Comparison of ENCODE assay signal across 19 cellular contexts in genomic region chr1:54811739-54812655, GRCh38. TPM values are rescaled to one million over a fixed set of nuclear protein-coding genes. Genes with fewer than 3 reads are reported as not detected.
DNase-seq lines count a peak whose midpoint lies in the region; ATAC-seq and TF ChIP-seq lines count a peak whose summit lies in the region.
"Had no signal": no experiment of that assay in that cellular context is flagged by ENCODE, and none has a peak within 500 bp of the region (broad histone marks: within the 10 kb centered on the region; RNA-seq: fewer than 3 reads in every experiment).

No MANE protein-coding gene starts in this region.

- no peak overlapping the region for H3K27ac ChIP-seq in lower lobe of right lung
- H3K27ac ChIP-seq in CD4-positive, alpha-beta memory T cell (ENCODE audit: low read depth, low read length), result no peak overlapping the region
- H3K27ac ChIP-seq: A549, HL-60 had no signal

- DNase-seq in activated effector memory CD4-positive, alpha-beta T cell treated with anti-CD3 and anti-CD28 coated beads, Interleukin-2, amount 50 U/mL, for 16 hours, result peak; percentile 57
- no peak for DNase-seq in activated effector memory CD4-positive, alpha-beta T cell treated with Interleukin-2 at 50 U/mL for 16 hours
- peak; percentile 3 for DNase-seq in activated T-helper 2 cell treated with anti-CD3 and anti-CD28 coated beads, Interferon-gamma antibody, Interleukin-2, Interleukin-4, amounts not matched to agents 10 μg/mL and 5 μg/mL and 100 μg/mL, durations not matched to agents 14 hours and 24 hours and 36 hours (ENCODE audit: low spot score)
- peak; percentile 21 for DNase-seq in lower lobe of right lung
- DNase-seq in type B pancreatic cell (ENCODE audit: extremely low spot score, unreplicated experiment), result peak; percentile 64
- DNase-seq in CD4-positive, alpha-beta memory T cell, result no peak
- DNase-seq: Caco-2, DMS79, NCI-H1436 treated with DMSO at 0.1 percent for 48 hours, NCI-H2081, NCI-H526 treated with DMSO at 0.1 percent for 48 hours had no signal

- no peak overlapping the region for H3K27ac Mint-ChIP-seq in activated T-helper 2 cell treated with anti-CD3 and anti-CD28 coated beads, Interferon-gamma antibody, Interleukin-2, Interleukin-4, amounts not matched to agents 10 μg/mL and 5 μg/mL and 100 μg/mL, durations not matched to agents 14 hours and 24 hours and 36 hours
- no peak overlapping the region for H3K27ac Mint-ChIP-seq in type B pancreatic cell
- H3K27ac Mint-ChIP-seq in CD4-positive, alpha-beta memory T cell, result peak overlapping the region in 2 of 7 donors; percentile 57 to 63
- H3K27ac Mint-ChIP-seq: CD14-positive monocyte had no signal

- no peaks in the 10 kb centered on the region for H3K36me3 ChIP-seq in lower lobe of right lung
- no peaks in the 10 kb centered on the region for H3K36me3 ChIP-seq in CD4-positive, alpha-beta memory T cell (ENCODE audit: insufficient read depth, low read length)

- POLR2A ChIA-PET in CD4-positive, alpha-beta memory T cell (lab: Charles Lee; ENCODE audit: partially characterized antibody), result no interaction called here

- TF ChIP-seq CTCF in lower lobe of right lung (IDR thresholded peaks at IDR 0.05) (no peak), type B pancreatic cell (conservative IDR thresholded peaks at IDR 0.05) (no peak)

- no peaks in the 10 kb centered on the region for H3K36me3 Mint-ChIP-seq in activated T-helper 2 cell treated with anti-CD3 and anti-CD28 coated beads, Interferon-gamma antibody, Interleukin-2, Interleukin-4, amounts not matched to agents 10 μg/mL and 5 μg/mL and 100 μg/mL, durations not matched to agents 14 hours and 24 hours and 36 hours (ENCODE audit: low read depth)
- H3K36me3 Mint-ChIP-seq in type B pancreatic cell, result no peaks in the 10 kb centered on the region
- no peaks in the 10 kb centered on the region for H3K36me3 Mint-ChIP-seq in CD4-positive, alpha-beta memory T cell
- H3K36me3 Mint-ChIP-seq: CD14-positive monocyte had no signal

- CTCF ChIA-PET in CD4-positive, alpha-beta memory T cell (lab: Charles Lee; ENCODE audit: partially characterized antibody), result interaction anchor here (0.7 to 1.6 kb wide), 6 partner anchors 11 to 534 kb away, joined by 3 to 6 read pairs (median 4); partner anchors contain the start of gene TTC22

- no peaks in the 10 kb centered on the region for H3K9me3 ChIP-seq in lower lobe of right lung
- H3K9me3 ChIP-seq in CD4-positive, alpha-beta memory T cell (ENCODE audit: control insufficient read depth in 1 of 2, low read length in 2 of 2), result no peaks in the 10 kb centered on the region
- H3K9me3 ChIP-seq: A549, Caco-2 had no signal

- no peak overlapping the region for H3K4me3 Mint-ChIP-seq in activated T-helper 2 cell treated with anti-CD3 and anti-CD28 coated beads, Interferon-gamma antibody, Interleukin-2, Interleukin-4, amounts not matched to agents 10 μg/mL and 5 μg/mL and 100 μg/mL, durations not matched to agents 14 hours and 24 hours and 36 hours (ENCODE audit: low read depth)
- H3K4me3 Mint-ChIP-seq in type B pancreatic cell, result no peak overlapping the region
- no peak overlapping the region for H3K4me3 Mint-ChIP-seq in CD4-positive, alpha-beta memory T cell
- H3K4me3 Mint-ChIP-seq: CD14-positive monocyte had no signal

- no peaks in the 10 kb centered on the region for H3K9me3 Mint-ChIP-seq in activated T-helper 2 cell treated with anti-CD3 and anti-CD28 coated beads, Interferon-gamma antibody, Interleukin-2, Interleukin-4, amounts not matched to agents 10 μg/mL and 5 μg/mL and 100 μg/mL, durations not matched to agents 14 hours and 24 hours and 36 hours
- no peaks in the 10 kb centered on the region for H3K9me3 Mint-ChIP-seq in type B pancreatic cell
- H3K9me3 Mint-ChIP-seq in CD4-positive, alpha-beta memory T cell, result no peaks in the 10 kb centered on the region

- H3K4me3 ChIP-seq in lower lobe of right lung, result no peak overlapping the region
- H3K4me3 ChIP-seq in CD4-positive, alpha-beta memory T cell (ENCODE audit: low read length in 2 of 2), result no peak overlapping the region
- H3K4me3 ChIP-seq: A549, GM12878, K562 had no signal

- H3K4me1 ChIP-seq in lower lobe of right lung, result no peaks in the 10 kb centered on the region
- H3K4me1 ChIP-seq in CD4-positive, alpha-beta memory T cell (ENCODE audit: insufficient read depth, low read length), result no peaks in the 10 kb centered on the region
- H3K4me1 ChIP-seq: Caco-2 had no signal

- intact Hi-C loops in activated T-helper 2 cell treated with anti-CD3 and anti-CD28 coated beads, Interferon-gamma antibody, Interleukin-2, Interleukin-4, amounts not matched to agents 10 μg/mL and 5 μg/mL and 100 μg/mL, durations not matched to agents 14 hours and 24 hours and 36 hours (cut with micrococcal nuclease), result loop anchor here (5.0 kb wide), 1 partner anchor 320 kb away; no protein-coding TSS in a partner anchor
- intact Hi-C loops in lower lobe of right lung (cut with DNase I), result no loop called here
- intact Hi-C loops in CD4-positive, alpha-beta memory T cell (cut with micrococcal nuclease), result loop anchor here (2.0 kb wide), 1 partner anchor 691 kb away; no protein-coding TSS in a partner anchor

- peaks cover 4% of the 10 kb centered on the region for H3K27me3 ChIP-seq in lower lobe of right lung (ENCODE audit: low read depth)
- H3K27me3 ChIP-seq in CD4-positive, alpha-beta memory T cell (ENCODE audit: insufficient read depth, low read length), result no peaks in the 10 kb centered on the region

- no peaks in the 10 kb centered on the region for H3K27me3 Mint-ChIP-seq in activated T-helper 2 cell treated with anti-CD3 and anti-CD28 coated beads, Interferon-gamma antibody, Interleukin-2, Interleukin-4, amounts not matched to agents 10 μg/mL and 5 μg/mL and 100 μg/mL, durations not matched to agents 14 hours and 24 hours and 36 hours (ENCODE audit: low read depth)
- peaks cover 12% of the 10 kb centered on the region for H3K27me3 Mint-ChIP-seq in type B pancreatic cell
- H3K27me3 Mint-ChIP-seq in CD4-positive, alpha-beta memory T cell, result peaks cover 0 to 3% of the 10 kb centered on the region in 2 donors

- peaks cover 10% of the 10 kb centered on the region for H3K4me1 Mint-ChIP-seq in activated T-helper 2 cell treated with anti-CD3 and anti-CD28 coated beads, Interferon-gamma antibody, Interleukin-2, Interleukin-4, amounts not matched to agents 10 μg/mL and 5 μg/mL and 100 μg/mL, durations not matched to agents 14 hours and 24 hours and 36 hours (ENCODE audit: low read depth)
- peaks cover 20% of the 10 kb centered on the region for H3K4me1 Mint-ChIP-seq in type B pancreatic cell (ENCODE audit: unreplicated experiment)
- H3K4me1 Mint-ChIP-seq in CD4-positive, alpha-beta memory T cell, result peaks cover 5 to 18% (median 8%) of the 10 kb centered on the region in 4 donors

- ATAC-seq in lower lobe of right lung (no peak), GM18520 (IDR thresholded peaks at IDR 0.05; ENCODE audit: unreplicated experiment) (no peak), GM19351 (IDR thresholded peaks at IDR 0.05; ENCODE audit: unreplicated experiment) (no peak)
- ATAC-seq: A549, K562 had no signal

RNA-seq across cellular contexts. Expression of gene TTC22, which starts 10.9 kb away (rescaled TPM):
- 0.76 and 1.3 TPM in 2 replicates for total RNA-seq in activated T-helper 2 cell treated with anti-CD3 and anti-CD28 coated beads, Interferon-gamma antibody, Interleukin-2, Interleukin-4, amounts not matched to agents 10 μg/mL and 5 μg/mL and 100 μg/mL, durations not matched to agents 14 hours and 24 hours and 36 hours
- total RNA-seq in lower lobe of right lung (8.4 TPM), type B pancreatic cell (ENCODE audit: low replicate concordance) (7.0 and 12.4 TPM in 2 replicates)
- total RNA-seq in CD4-positive, alpha-beta memory T cell, result 10 to 100 TPM; 18.6 to 19.0 TPM
- 1 to 10 TPM; 1.4 to 5.5 TPM for polyA plus RNA-seq in CD4-positive, alpha-beta memory T cell
- total RNA-seq: G401, K562 had no signal
- polyA plus RNA-seq: A549 had no signal

RNA-seq across cellular contexts. Expression of gene PARS2, which starts 47.7 kb away (rescaled TPM):
- total RNA-seq in activated T-helper 2 cell treated with anti-CD3 and anti-CD28 coated beads, Interferon-gamma antibody, Interleukin-2, Interleukin-4, amounts not matched to agents 10 μg/mL and 5 μg/mL and 100 μg/mL, durations not matched to agents 14 hours and 24 hours and 36 hours, result 6.1 and 6.4 TPM in 2 replicates
- total RNA-seq in lower lobe of right lung, result 3.3 TPM
- total RNA-seq in type B pancreatic cell (ENCODE audit: low replicate concordance), result 9.5 and 10.2 TPM in 2 replicates
- 1 to 10 TPM; 5.0 to 6.0 TPM for total RNA-seq in CD4-positive, alpha-beta memory T cell
- polyA plus RNA-seq in CD4-positive, alpha-beta memory T cell, result 1 to 10 TPM in 1 of 2 donors, under 1 TPM in 1; 0.42 to 4.0 TPM

Comparison
In these comparisons a context has a peak if more than half of its experiments do, and no peak if none do; other contexts are left out.
1. DNase-seq: peak in activated effector memory CD4-positive, alpha-beta T cell treated with anti-CD3 and anti-CD28 coated beads, Interleukin-2, amount 50 U/mL, for 16 hours (single experiment), activated T-helper 2 cell treated with anti-CD3 and anti-CD28 coated beads, Interferon-gamma antibody, Interleukin-2, Interleukin-4, amounts not matched to agents 10 μg/mL and 5 μg/mL and 100 μg/mL, durations not matched to agents 14 hours and 24 hours and 36 hours (single experiment), lower lobe of right lung (single experiment) and type B pancreatic cell (single experiment); none in activated effector memory CD4-positive, alpha-beta T cell treated with Interleukin-2 at 50 U/mL for 16 hours (single experiment) and CD4-positive, alpha-beta memory T cell (0 of 5).